10 cellular contexts compared by ENCODE assay signal in the genomic region with DNA sequence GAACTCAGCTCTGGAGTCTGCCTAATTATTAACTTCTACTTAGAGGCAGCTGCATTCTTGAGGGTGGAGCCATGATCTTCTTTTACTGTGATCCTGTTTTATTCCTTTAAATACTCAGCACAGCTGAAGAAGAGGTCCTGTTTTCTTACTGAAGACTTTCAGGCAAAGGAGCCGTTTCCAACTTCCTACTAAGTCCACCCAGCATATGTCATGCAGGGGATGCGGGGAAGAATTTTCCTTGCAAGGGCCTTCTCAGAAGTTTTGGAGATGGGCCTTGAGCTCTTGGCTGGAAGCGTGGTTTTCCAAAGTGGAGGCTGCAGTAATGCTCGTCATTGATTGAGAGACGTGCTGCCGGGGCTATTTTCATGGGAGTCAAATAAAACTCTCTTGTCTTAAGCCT. TPM values are rescaled to one million over a fixed set of nuclear protein-coding genes. Genes with fewer than 3 reads are reported as not detected.
A peak's percentile ranks its signal among the peaks of the same experiment; 100 is the strongest.
DNase-seq lines count a peak whose midpoint lies in the region; ATAC-seq, FAIRE-seq and TF ChIP-seq lines count a peak whose summit lies in the region.
"Had no signal": no experiment of that assay in that cellular context is flagged by ENCODE, and none has a peak within 500 bp of the region (broad histone marks: within the 10 kb centered on the region; RNA-seq: fewer than 3 reads in every experiment).

No MANE protein-coding gene starts in this region.

- H3K4me3 ChIP-seq in esophagus muscularis mucosa (peak overlapping the region; percentile 26 to 45 (median 32)), thoracic aorta (peak overlapping the region; percentile 52)

- H3K9me3 ChIP-seq in esophagus muscularis mucosa (no peaks in the 10 kb centered on the region), thoracic aorta (no peaks in the 10 kb centered on the region)

- intact Hi-C loops in esophagus muscularis mucosa (cut with DNase I): no loop called here

- peak; percentile 21 for ATAC-seq in thoracic aorta (ENCODE audit: insufficient number of reproducible peaks, low FRiP score, low read depth)
- no peak for ATAC-seq in HG03175 (IDR thresholded peaks at IDR 0.05; ENCODE audit: unreplicated experiment)

- no peak for TF ChIP-seq POLR2A in esophagus muscularis mucosa (IDR thresholded peaks at IDR 0.05; ENCODE audit: low read depth)

- DNase-seq in RCC 7860 (ENCODE audit: low spot score) (peak; percentile 26), esophagus muscularis mucosa (ENCODE audit: extremely low spot score) (no peak), midbrain (lab: John Stamatoyannopoulos, UW) (peak; percentile 86), thoracic aorta (ENCODE audit: low spot score) (no peak), DMS53 (lab: John Stamatoyannopoulos, UW) (no peak), iPS-NIHi11 (ENCODE audit: low spot score) (no peak), RKO (ENCODE audit: low spot score) (no peak)
- DNase-seq: NCI-H2227 treated with DMSO at 0.1 percent for 48 hours had no signal

- H3K4me1 ChIP-seq in esophagus muscularis mucosa (peaks cover 7 to 61% (median 43%) of the 10 kb centered on the region in 4 donors), thoracic aorta (ENCODE audit: control insufficient read depth in 1 of 2, low read depth in 2 of 2) (peaks cover 19 to 75% of the 10 kb centered on the region in 2 donors)

- H3K27ac ChIP-seq in esophagus muscularis mucosa (replicated peaks in 1 of 4): peak overlapping the region; percentile 60 to 78 (median 76)
- peak overlapping the region; percentile 65 to 85 for H3K27ac ChIP-seq in thoracic aorta

- TF ChIP-seq EP300 in esophagus muscularis mucosa (IDR thresholded peaks at IDR 0.05): no peak

- TF ChIP-seq CTCF in esophagus muscularis mucosa (IDR thresholded peaks at IDR 0.05) (no peak), thoracic aorta (IDR thresholded peaks at IDR 0.05) (no peak)

- H3K36me3 ChIP-seq in esophagus muscularis mucosa (no peaks in the 10 kb centered on the region), thoracic aorta (no peaks in the 10 kb centered on the region)

- FAIRE-seq in RCC 7860 (lab: Jason Lieb, UNC): no peak
- FAIRE-seq: urothelium cell line had no signal

- H3K27me3 ChIP-seq in esophagus muscularis mucosa (no peaks in the 10 kb centered on the region), thoracic aorta (replicated peaks; ENCODE audit: insufficient read depth) (no peaks in the 10 kb centered on the region)

- WGBS in esophagus muscularis mucosa: 10% methylated on average over 6 of the region's 6 CpGs

RNA-seq across cellular contexts. Expression of gene FGF2, which starts 27.8 kb away (rescaled TPM):
- total RNA-seq in esophagus muscularis mucosa (10 to 100 TPM; 27.0 to 46.4 (median 32.1) TPM), thoracic aorta (10 to 100 TPM; 25.5 to 50.2 TPM)

Comparison
In these comparisons a context has a peak if more than half of its experiments do, and no peak if none do; other contexts are left out.
1. DNase-seq: peak in RCC 7860 (single experiment) and midbrain (single experiment); none in esophagus muscularis mucosa (single experiment), thoracic aorta (single experiment), DMS53 (single experiment), iPS-NIHi11 (single experiment) and RKO (single experiment).